ENCODE assay signal across 8 cellular contexts in the genomic region with DNA sequence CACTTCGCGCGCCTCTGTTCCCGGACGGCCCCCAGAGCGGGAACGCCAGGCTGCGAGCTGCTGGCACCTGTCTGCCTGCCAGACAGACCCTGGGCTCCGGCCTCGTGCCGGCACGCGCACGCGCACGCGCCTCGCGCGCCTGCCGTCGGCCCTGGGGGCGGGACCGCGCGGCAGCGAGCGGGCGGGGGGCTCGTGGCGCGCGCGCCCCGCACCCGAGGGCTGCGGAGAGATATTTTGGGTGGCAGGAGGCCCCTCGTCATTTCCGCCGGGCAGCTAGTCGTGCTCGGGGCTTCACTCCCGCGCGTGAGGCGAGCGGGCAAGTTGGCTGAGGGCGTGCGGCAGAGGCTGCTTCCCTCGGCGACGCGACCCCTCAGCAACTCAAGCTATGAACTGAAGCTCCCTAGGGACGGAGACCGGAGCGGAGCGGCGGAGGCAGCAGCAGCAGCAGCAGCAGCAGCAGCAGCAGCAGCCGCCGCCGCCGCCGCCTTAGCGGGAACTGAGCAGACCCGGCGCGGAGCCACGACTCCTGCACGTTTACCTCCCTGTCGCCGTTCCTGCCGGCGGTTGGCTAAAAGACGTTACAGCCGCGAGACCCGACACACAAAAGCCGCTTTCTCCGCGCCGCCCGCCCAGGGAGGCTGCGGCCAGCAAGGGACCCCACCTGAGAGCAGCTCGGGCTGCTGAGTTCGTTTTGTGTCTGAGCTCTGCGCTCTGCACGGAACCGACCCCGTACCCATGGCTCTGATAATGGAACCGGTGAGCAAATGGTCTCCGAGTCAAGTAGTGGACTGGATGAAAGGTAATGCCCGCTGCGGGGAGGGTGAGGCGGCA. TPM values are rescaled to one million over a fixed set of nuclear protein-coding genes. Genes with fewer than 3 reads are reported as not detected.
DNase-seq lines count a peak whose midpoint lies in the region; ATAC-seq, FAIRE-seq and TF ChIP-seq lines count a peak whose summit lies in the region.

A gene (plus strand): TSS at position 256 of the 831 bp plus-strand sequence. CDS start 480 bp downstream, at position 736.

- H3K56ac ChIP-seq in mesendoderm (ENCODE audit: low read length) = peak within 1 kb of the TSS; percentile 30

- TF ChIP-seq POLR2A in H54 (IDR thresholded peaks at IDR 0.05; ENCODE audit: low read depth, low read length) = no peak

- peak; percentile 78 for ATAC-seq in GM18502 (IDR thresholded peaks at IDR 0.05; ENCODE audit: poor library complexity, unreplicated experiment)
- ATAC-seq in HG02870 (IDR thresholded peaks at IDR 0.05; ENCODE audit: unreplicated experiment) = peak; percentile 61
- ATAC-seq in activated CD4-positive, alpha-beta T cell treated with anti-CD3 and anti-CD28 coated beads for 36 hours = peak; percentile 81

- peak within 1 kb of the TSS; percentile 66 for H3K4me2 ChIP-seq in mesendoderm (ENCODE audit: low read length)

- FAIRE-seq in H54 (lab: Jason Lieb, UNC) = no peak

- H3K79me2 ChIP-seq in mesendoderm (ENCODE audit: control insufficient read depth, insufficient read depth, low read length) = no peaks in the 10 kb centered on the region

- no peak within 1 kb of the TSS for H2BK5ac ChIP-seq in mesendoderm (ENCODE audit: low read length)

- POLR2A ChIA-PET in activated CD4-positive, alpha-beta T cell treated with anti-CD3 and anti-CD28 coated beads for 36 hours (lab: Charles Lee) = interaction anchor here (0.8 kb wide), 1 partner anchor 9 kb away, joined by 4 read pairs; no protein-coding TSS in a partner anchor

- no peak within 1 kb of the TSS for H3K18ac ChIP-seq in mesendoderm (ENCODE audit: low read length)

- no CpG with 5 or more reads among the region's 94 CpGs for WGBS in mesendoderm (ENCODE audit: extremely low coverage, insufficient coverage, low lambda C conversion rate)

- peaks cover 31% of the 10 kb centered on the region for H3K4me1 Mint-ChIP-seq in activated CD4-positive, alpha-beta T cell treated with anti-CD3 and anti-CD28 coated beads for 36 hours
- H3K4me1 Mint-ChIP-seq in dendritic cell treated with granulocyte-macrophage colony-stimulating factor and Interleukin-4, amounts not matched to agents 40 ng/mL and 50 ng/mL, for 4 days (ENCODE audit: low read depth) = peaks cover 11% of the 10 kb centered on the region

- no peak within 1 kb of the TSS for H3K4ac ChIP-seq in mesendoderm (ENCODE audit: low read depth, low read length)

- no peaks in the 10 kb centered on the region for H3K27me3 ChIP-seq in mesendoderm (ENCODE audit: insufficient read depth, low read length, poor library complexity)

- no peaks in the 10 kb centered on the region for H3K36me3 Mint-ChIP-seq in activated CD4-positive, alpha-beta T cell treated with anti-CD3 and anti-CD28 coated beads for 36 hours (ENCODE audit: low read depth)
- H3K36me3 Mint-ChIP-seq in dendritic cell treated with granulocyte-macrophage colony-stimulating factor and Interleukin-4, amounts not matched to agents 40 ng/mL and 50 ng/mL, for 4 days (ENCODE audit: low read depth) = no peaks in the 10 kb centered on the region

- no peaks in the 10 kb centered on the region for H3K27me3 Mint-ChIP-seq in activated CD4-positive, alpha-beta T cell treated with anti-CD3 and anti-CD28 coated beads for 36 hours
- peaks cover 36% of the 10 kb centered on the region for H3K27me3 Mint-ChIP-seq in dendritic cell treated with granulocyte-macrophage colony-stimulating factor and Interleukin-4, amounts not matched to agents 40 ng/mL and 50 ng/mL, for 4 days

- H4K8ac ChIP-seq in mesendoderm (ENCODE audit: low read depth, low read length) = no peak within 1 kb of the TSS

- H3K23ac ChIP-seq in mesendoderm (ENCODE audit: low read length) = no peak within 1 kb of the TSS

- H4K5ac ChIP-seq in mesendoderm (ENCODE audit: low read length) = no peak within 1 kb of the TSS

- H3K9me3 Mint-ChIP-seq in activated CD4-positive, alpha-beta T cell treated with anti-CD3 and anti-CD28 coated beads for 36 hours (ENCODE audit: low read depth) = no peaks in the 10 kb centered on the region
- no peaks in the 10 kb centered on the region for H3K9me3 Mint-ChIP-seq in dendritic cell treated with granulocyte-macrophage colony-stimulating factor and Interleukin-4, amounts not matched to agents 40 ng/mL and 50 ng/mL, for 4 days

- CTCF ChIA-PET in activated CD4-positive, alpha-beta T cell treated with anti-CD3 and anti-CD28 coated beads for 36 hours (lab: Charles Lee) = interaction anchor here (0.6 kb wide), 1 partner anchor 68 kb away, joined by 4 read pairs; no protein-coding TSS in a partner anchor

- intact Hi-C loops in activated CD4-positive, alpha-beta T cell treated with anti-CD3 and anti-CD28 coated beads for 36 hours (cut with DNase I, micrococcal nuclease) = loop anchor here (2.0 to 10.0 kb wide), 6 partner anchors 60 to 1110 kb away; a partner anchor contains a TSS
- intact Hi-C loops in dendritic cell treated with granulocyte-macrophage colony-stimulating factor and Interleukin-4, amounts not matched to agents 40 ng/mL and 50 ng/mL, for 4 days (cut with micrococcal nuclease) = no loop called here

- peak within 1 kb of the TSS; percentile 87 for H3K4me3 Mint-ChIP-seq in activated CD4-positive, alpha-beta T cell treated with anti-CD3 and anti-CD28 coated beads for 36 hours
- H3K4me3 Mint-ChIP-seq in dendritic cell treated with granulocyte-macrophage colony-stimulating factor and Interleukin-4, amounts not matched to agents 40 ng/mL and 50 ng/mL, for 4 days = peak within 1 kb of the TSS; percentile 79

- H2BK120ac ChIP-seq in mesendoderm (ENCODE audit: low read depth, low read length) = no peak within 1 kb of the TSS

- no peaks in the 10 kb centered on the region for H3K36me3 ChIP-seq in mesendoderm (ENCODE audit: control insufficient read depth, insufficient read depth, low read length)

- H2BK15ac ChIP-seq in mesendoderm (replicated peaks; ENCODE audit: low read depth) = no peak within 1 kb of the TSS

- H3K4me3 ChIP-seq in mesendoderm (ENCODE audit: low read length) = no peak within 1 kb of the TSS

- peak within 1 kb of the TSS; percentile 74 for H3K27ac Mint-ChIP-seq in activated CD4-positive, alpha-beta T cell treated with anti-CD3 and anti-CD28 coated beads for 36 hours
- H3K27ac Mint-ChIP-seq in dendritic cell treated with granulocyte-macrophage colony-stimulating factor and Interleukin-4, amounts not matched to agents 40 ng/mL and 50 ng/mL, for 4 days = no peak within 1 kb of the TSS

- no peak within 1 kb of the TSS for H2AK5ac ChIP-seq in mesendoderm (ENCODE audit: low read length)

- DNase-seq in NCI-H2107 (lab: John Stamatoyannopoulos, UW) = peak; percentile 62
- peak; percentile 83 for DNase-seq in activated CD4-positive, alpha-beta T cell treated with anti-CD3 and anti-CD28 coated beads for 36 hours
- peak; percentile 81 for DNase-seq in mesendoderm
- DNase-seq in stimulated activated CD8-positive, alpha-beta memory T cell treated with anti-CD3 and anti-CD28 coated beads, Interleukin-2, amount 100 ng/mL, for 1 hour (ENCODE audit: low read depth in 2 of 2) = peak; percentile 20 to 43
- DNase-seq in H54 (ENCODE audit: insufficient read length, low spot score) = no peak

- no peak within 1 kb of the TSS for H3K27ac ChIP-seq in mesendoderm (ENCODE audit: low read depth, low read length)

- no peaks in the 10 kb centered on the region for H3K79me1 ChIP-seq in mesendoderm (ENCODE audit: low read length)

- no peaks in the 10 kb centered on the region for H3K4me1 ChIP-seq in mesendoderm (ENCODE audit: control insufficient read depth, low read depth, low read length)

- peak within 1 kb of the TSS; percentile 42 for H3K9ac ChIP-seq in mesendoderm (ENCODE audit: low read length)

RNA-seq across cellular contexts. Expression of the gene that starts here (rescaled TPM):
- total RNA-seq in activated CD4-positive, alpha-beta T cell treated with anti-CD3 and anti-CD28 coated beads for 36 hours = 1 to 10 TPM; 6.2 to 7.3 TPM
- polyA plus RNA-seq in mesendoderm (2013, experiment 1 of 2) = 3.4 TPM
- polyA plus RNA-seq in mesendoderm (2013, experiment 2 of 2) = 3.5 TPM
